ENCODE assay signal across 9 cellular contexts in genomic region chr3:3110299-3110630, GRCh38. TPM values are rescaled to one million over a fixed set of nuclear protein-coding genes. Genes with fewer than 3 reads are reported as not detected.
A peak's percentile ranks its signal among the peaks of the same experiment; 100 is the strongest.
DNase-seq lines count a peak whose midpoint lies in the region; ATAC-seq lines count a peak whose summit lies in the region.
"Had no signal": no experiment of that assay in that cellular context is flagged by ENCODE, and none has a peak within 500 bp of the region (broad histone marks: within the 10 kb centered on the region; RNA-seq: fewer than 3 reads in every experiment).

A gene with protein sequence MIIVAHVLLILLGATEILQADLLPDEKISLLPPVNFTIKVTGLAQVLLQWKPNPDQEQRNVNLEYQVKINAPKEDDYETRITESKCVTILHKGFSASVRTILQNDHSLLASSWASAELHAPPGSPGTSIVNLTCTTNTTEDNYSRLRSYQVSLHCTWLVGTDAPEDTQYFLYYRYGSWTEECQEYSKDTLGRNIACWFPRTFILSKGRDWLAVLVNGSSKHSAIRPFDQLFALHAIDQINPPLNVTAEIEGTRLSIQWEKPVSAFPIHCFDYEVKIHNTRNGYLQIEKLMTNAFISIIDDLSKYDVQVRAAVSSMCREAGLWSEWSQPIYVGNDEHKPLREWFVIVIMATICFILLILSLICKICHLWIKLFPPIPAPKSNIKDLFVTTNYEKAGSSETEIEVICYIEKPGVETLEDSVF (minus strand): TSS chr3:3110374. CDS start chr3:3104984, 5,390 bp downstream.

- no peaks in the 10 kb centered on the region for H3K9me3 ChIP-seq in right cardiac atrium (ENCODE audit: control insufficient read depth, low read length)
- H3K9me3 ChIP-seq: right lobe of liver had no signal

- H3K4me3 Mint-ChIP-seq in activated naive CD4-positive, alpha-beta T cell treated with anti-CD3 and anti-CD28 coated beads for 36 hours: no peak within 1 kb of the TSS

- no peak within 1 kb of the TSS for H3K27ac Mint-ChIP-seq in activated naive CD4-positive, alpha-beta T cell treated with anti-CD3 and anti-CD28 coated beads for 36 hours

- DNase-seq in COLO829 (ENCODE audit: low spot score) (peak; percentile 2), NCI-H2227 treated with DMSO at 0.1 percent for 48 hours (lab: John Stamatoyannopoulos, UW) (peak; percentile 43), right cardiac atrium (no peak), retina (no peak), head of caudate nucleus (no peak)
- DNase-seq in activated naive CD4-positive, alpha-beta T cell treated with anti-CD3 and anti-CD28 coated beads for 36 hours: no peak
- DNase-seq: right lobe of liver had no signal

- CTCF ChIA-PET in activated naive CD4-positive, alpha-beta T cell treated with anti-CD3 and anti-CD28 coated beads for 36 hours (lab: Charles Lee): no interaction called here

- H3K27me3 ChIP-seq in right cardiac atrium (ENCODE audit: control insufficient read depth, insufficient read depth): no peaks in the 10 kb centered on the region
- H3K27me3 ChIP-seq: right lobe of liver had no signal

- H3K4me3 ChIP-seq in right cardiac atrium (ENCODE audit: low read length): peak within 1 kb of the TSS; percentile 58
- H3K4me3 ChIP-seq: right lobe of liver had no signal

- H3K4me1 ChIP-seq in right cardiac atrium (ENCODE audit: control insufficient read depth, insufficient read depth, low read length): no peaks in the 10 kb centered on the region
- H3K4me1 ChIP-seq: right lobe of liver had no signal

- intact Hi-C loops in right cardiac atrium (cut with DNase I) (no loop called here), head of caudate nucleus (cut with DNase I) (no loop called here)
- intact Hi-C loops in activated naive CD4-positive, alpha-beta T cell treated with anti-CD3 and anti-CD28 coated beads for 36 hours (cut with micrococcal nuclease): no loop called here

- no peaks in the 10 kb centered on the region for H3K9me3 Mint-ChIP-seq in activated naive CD4-positive, alpha-beta T cell treated with anti-CD3 and anti-CD28 coated beads for 36 hours

- H3K27me3 Mint-ChIP-seq in activated naive CD4-positive, alpha-beta T cell treated with anti-CD3 and anti-CD28 coated beads for 36 hours (ENCODE audit: low read depth): peaks cover 2% of the 10 kb centered on the region

- H3K36me3 Mint-ChIP-seq in activated naive CD4-positive, alpha-beta T cell treated with anti-CD3 and anti-CD28 coated beads for 36 hours (ENCODE audit: low read depth): no peaks in the 10 kb centered on the region

- H3K4me1 Mint-ChIP-seq in activated naive CD4-positive, alpha-beta T cell treated with anti-CD3 and anti-CD28 coated beads for 36 hours (ENCODE audit: low read depth): peaks cover 2% of the 10 kb centered on the region

- 17% methylated on average over 4 of the region's 4 CpGs for WGBS in right cardiac atrium

- H3K27ac ChIP-seq in right cardiac atrium (ENCODE audit: low read length): no peak within 1 kb of the TSS
- H3K27ac ChIP-seq: right lobe of liver had no signal

- ATAC-seq in GM21786 (IDR thresholded peaks at IDR 0.05; ENCODE audit: unreplicated experiment) (peak; percentile 28), right cardiac atrium (peak; percentile 72 to 85), GM21360 (IDR thresholded peaks at IDR 0.05; ENCODE audit: unreplicated experiment) (no peak)

RNA-seq across cellular contexts. Expression of the gene that starts here (rescaled TPM):
- total RNA-seq in right cardiac atrium: 1 to 10 TPM; 2.2 to 3.9 (median 3.0) TPM
- polyA plus RNA-seq in right cardiac atrium: 1.4 TPM
- not detected for total RNA-seq in activated naive CD4-positive, alpha-beta T cell treated with anti-CD3 and anti-CD28 coated beads for 36 hours
- total RNA-seq: right lobe of liver had no signal

Comparison
In these comparisons a context has a peak if more than half of its experiments do, and no peak if none do; other contexts are left out.
1. DNase-seq: peak in COLO829 (single experiment) and NCI-H2227 treated with DMSO at 0.1 percent for 48 hours (single experiment); none in right cardiac atrium (0 of 3), retina (single experiment), head of caudate nucleus (0 of 42) and activated naive CD4-positive, alpha-beta T cell treated with anti-CD3 and anti-CD28 coated beads for 36 hours (single experiment).